Comparison of ENCODE assay signal across 19 cellular contexts in genomic region chr5:133925866-133926488, GRCh38. TPM values are rescaled to one million over a fixed set of nuclear protein-coding genes. Genes with fewer than 3 reads are reported as not detected.
A peak's percentile ranks its signal among the peaks of the same experiment; 100 is the strongest.
DNase-seq lines count a peak whose midpoint lies in the region; ATAC-seq and TF ChIP-seq lines count a peak whose summit lies in the region.
"Had no signal": no experiment of that assay in that cellular context is flagged by ENCODE, and none has a peak within 500 bp of the region (broad histone marks: within the 10 kb centered on the region; RNA-seq: fewer than 3 reads in every experiment).

No MANE protein-coding gene starts in this region.

- no peaks in the 10 kb centered on the region for H3K79me2 ChIP-seq in PC-3 (ENCODE audit: low read length)
- H3K79me2 ChIP-seq: hepatocyte had no signal

- peak overlapping the region; percentile 96 for H3K27ac Mint-ChIP-seq in stimulated activated memory B cell treated with anti-CD40 and anti-IgM and Interleukin-4, amounts not matched to agents 10 μg/mL and 1 μg/mL and 100 μg/mL, for 72 hours
- H3K27ac Mint-ChIP-seq in effector memory CD8-positive, alpha-beta T cell: no peak overlapping the region
- H3K27ac Mint-ChIP-seq: T-helper 17 cell had no signal

- H3K27me3 Mint-ChIP-seq in stimulated activated memory B cell treated with anti-CD40 and anti-IgM and Interleukin-4, amounts not matched to agents 10 μg/mL and 1 μg/mL and 100 μg/mL, for 72 hours: no peaks in the 10 kb centered on the region
- peaks cover 10 to 37% of the 10 kb centered on the region in 2 donors for H3K27me3 Mint-ChIP-seq in effector memory CD8-positive, alpha-beta T cell

- peak; percentile 48; the same call in 1 of the 2 replicates for ATAC-seq in PC-3
- no peak for ATAC-seq in stimulated activated memory B cell treated with anti-CD40 and anti-IgM and Interleukin-4, amounts not matched to agents 10 μg/mL and 1 μg/mL and 100 μg/mL, for 72 hours
- no peak for ATAC-seq in effector memory CD8-positive, alpha-beta T cell (replicated peaks)
- ATAC-seq: Panc1, T-helper 17 cell had no signal

- no peaks in the 10 kb centered on the region for H3K36me3 Mint-ChIP-seq in stimulated activated memory B cell treated with anti-CD40 and anti-IgM and Interleukin-4, amounts not matched to agents 10 μg/mL and 1 μg/mL and 100 μg/mL, for 72 hours
- no peaks in the 10 kb centered on the region for H3K36me3 Mint-ChIP-seq in effector memory CD8-positive, alpha-beta T cell (ENCODE audit: insufficient read depth)

- H3K4me3 Mint-ChIP-seq in stimulated activated memory B cell treated with anti-CD40 and anti-IgM and Interleukin-4, amounts not matched to agents 10 μg/mL and 1 μg/mL and 100 μg/mL, for 72 hours: no peak overlapping the region
- no peak overlapping the region for H3K4me3 Mint-ChIP-seq in effector memory CD8-positive, alpha-beta T cell
- H3K4me3 Mint-ChIP-seq: activated CD4-positive, alpha-beta T cell treated with anti-CD3 and anti-CD28 coated beads, Interleukin-2, amount 10 ng/mL, durations not matched to agents 7 days and 5 days; T-helper 17 cell had no signal

- peak overlapping the region; percentile 44 for H3K4me2 ChIP-seq in PC-3 (ENCODE audit: low read length)

- POLR2A ChIA-PET in PC-3 (lab: Charles Lee; ENCODE audit: unreplicated experiment): no interaction called here

- peaks cover 41% of the 10 kb centered on the region for H3K4me1 Mint-ChIP-seq in stimulated activated memory B cell treated with anti-CD40 and anti-IgM and Interleukin-4, amounts not matched to agents 10 μg/mL and 1 μg/mL and 100 μg/mL, for 72 hours
- peaks cover 5 to 8% of the 10 kb centered on the region in 2 donors for H3K4me1 Mint-ChIP-seq in effector memory CD8-positive, alpha-beta T cell (ENCODE audit: low read depth in 2 of 2)

- TF ChIP-seq CTCF in PC-3 (conservative IDR thresholded peaks at IDR 0.05; ENCODE audit: low read depth, low read length): no peak
- TF ChIP-seq CTCF in epithelial cell of esophagus (IDR thresholded peaks at IDR 0.05; ENCODE audit: insufficient read depth, low read depth, low read length, missing control alignments): no peak

- no peaks in the 10 kb centered on the region for H3K36me3 ChIP-seq in PC-3 (ENCODE audit: low read depth, low read length)
- H3K36me3 ChIP-seq: adrenal gland, cardiac muscle cell, thoracic aorta had no signal

- H3K4me3 ChIP-seq in PC-3 (ENCODE audit: low read length) (no peak overlapping the region), epithelial cell of esophagus (ENCODE audit: low read length) (no peak overlapping the region)
- H3K4me3 ChIP-seq: adrenal gland, cardiac muscle cell, hepatocyte, thoracic aorta had no signal

- CTCF ChIA-PET in PC-3 (lab: Charles Lee): no interaction called here

- peak; percentile 11 for DNase-seq in HPDE6-E6E7 (ENCODE audit: extremely low spot score)
- peak; percentile 73 for DNase-seq in PC-3
- peak; percentile 54 for DNase-seq in epithelial cell of esophagus (ENCODE audit: low read depth)
- no peak for DNase-seq in effector memory CD8-positive, alpha-beta T cell
- no peak for DNase-seq in NCI-H2107 treated with DMSO at 0.1 percent for 48 hours (lab: John Stamatoyannopoulos, UW; ENCODE audit: unreplicated experiment)
- DNase-seq in NOMO-1 treated with DMSO at 0.1 percent for 48 hours (lab: John Stamatoyannopoulos, UW; ENCODE audit: unreplicated experiment): no peak
- DNase-seq: activated CD4-positive, alpha-beta T cell treated with anti-CD3 and anti-CD28 coated beads, Interleukin-2, amount 10 ng/mL, durations not matched to agents 7 days and 5 days; activated gamma-delta T cell; adrenal gland; dermis blood vessel endothelial cell; NCI-H748 treated with DMSO at 0.1 percent for 48 hours; occipital lobe; stimulated activated CD4-positive, alpha-beta T cell treated with anti-CD3 and anti-CD28 coated beads, Interleukin-15, amount 100 ng/mL, for 24 hours; T-helper 17 cell had no signal

- BruUV-seq in PC-3 (replicated peaks; lab: Mats Ljungman, UMichigan): no TSS peak

- intact Hi-C loops in PC-3 (cut with micrococcal nuclease): no loop called here

- no peaks in the 10 kb centered on the region for H4K20me1 ChIP-seq in PC-3 (ENCODE audit: low read length)

- H3K27me3 ChIP-seq in PC-3 (ENCODE audit: low read length): no peaks in the 10 kb centered on the region
- H3K27me3 ChIP-seq: adrenal gland, cardiac muscle cell, hepatocyte had no signal

- no peak overlapping the region for H3K27ac ChIP-seq in PC-3 (ENCODE audit: low read length)
- H3K27ac ChIP-seq: adrenal gland, cardiac muscle cell, hepatocyte, thoracic aorta had no signal

- H3F3A ChIP-seq in PC-3 (ENCODE audit: low read length, unreplicated experiment): no peaks in the 10 kb centered on the region

- H2AFZ ChIP-seq in PC-3 (ENCODE audit: low read length): peak overlapping the region; percentile 22; the same call in 1 of the 2 replicates
- H2AFZ ChIP-seq: hepatocyte had no signal

- H3K9me2 ChIP-seq in PC-3 (replicated peaks; ENCODE audit: low read length): no peaks in the 10 kb centered on the region

- no peaks in the 10 kb centered on the region for H3K9me3 Mint-ChIP-seq in stimulated activated memory B cell treated with anti-CD40 and anti-IgM and Interleukin-4, amounts not matched to agents 10 μg/mL and 1 μg/mL and 100 μg/mL, for 72 hours
- no peaks in the 10 kb centered on the region for H3K9me3 Mint-ChIP-seq in effector memory CD8-positive, alpha-beta T cell
- H3K9me3 Mint-ChIP-seq: activated CD4-positive, alpha-beta T cell treated with anti-CD3 and anti-CD28 coated beads, Interleukin-2, amount 10 ng/mL, durations not matched to agents 7 days and 5 days had no signal

- no peak overlapping the region for H3K9ac ChIP-seq in PC-3 (ENCODE audit: low read length)

- peaks cover 20% of the 10 kb centered on the region for H3K4me1 ChIP-seq in PC-3 (ENCODE audit: insufficient read depth, low read length)

- H3K9me3 ChIP-seq in PC-3 (ENCODE audit: low read length): no peaks in the 10 kb centered on the region
- H3K9me3 ChIP-seq: adrenal gland, thoracic aorta had no signal

RNA-seq across cellular contexts. Expression of gene C5orf15, which starts 42.4 kb away (rescaled TPM):
- 22.7 and 45.2 TPM in 2 replicates for total RNA-seq in PC-3 (2014; rRNA removed)

Comparison
In these comparisons a context has a peak if more than half of its experiments do, and no peak if none do; other contexts are left out.
1. DNase-seq: peak in HPDE6-E6E7 (single experiment), PC-3 (single experiment) and epithelial cell of esophagus (single experiment); none in effector memory CD8-positive, alpha-beta T cell (0 of 3), NCI-H2107 treated with DMSO at 0.1 percent for 48 hours (single experiment) and NOMO-1 treated with DMSO at 0.1 percent for 48 hours (single experiment).